In the genomic region with DNA sequence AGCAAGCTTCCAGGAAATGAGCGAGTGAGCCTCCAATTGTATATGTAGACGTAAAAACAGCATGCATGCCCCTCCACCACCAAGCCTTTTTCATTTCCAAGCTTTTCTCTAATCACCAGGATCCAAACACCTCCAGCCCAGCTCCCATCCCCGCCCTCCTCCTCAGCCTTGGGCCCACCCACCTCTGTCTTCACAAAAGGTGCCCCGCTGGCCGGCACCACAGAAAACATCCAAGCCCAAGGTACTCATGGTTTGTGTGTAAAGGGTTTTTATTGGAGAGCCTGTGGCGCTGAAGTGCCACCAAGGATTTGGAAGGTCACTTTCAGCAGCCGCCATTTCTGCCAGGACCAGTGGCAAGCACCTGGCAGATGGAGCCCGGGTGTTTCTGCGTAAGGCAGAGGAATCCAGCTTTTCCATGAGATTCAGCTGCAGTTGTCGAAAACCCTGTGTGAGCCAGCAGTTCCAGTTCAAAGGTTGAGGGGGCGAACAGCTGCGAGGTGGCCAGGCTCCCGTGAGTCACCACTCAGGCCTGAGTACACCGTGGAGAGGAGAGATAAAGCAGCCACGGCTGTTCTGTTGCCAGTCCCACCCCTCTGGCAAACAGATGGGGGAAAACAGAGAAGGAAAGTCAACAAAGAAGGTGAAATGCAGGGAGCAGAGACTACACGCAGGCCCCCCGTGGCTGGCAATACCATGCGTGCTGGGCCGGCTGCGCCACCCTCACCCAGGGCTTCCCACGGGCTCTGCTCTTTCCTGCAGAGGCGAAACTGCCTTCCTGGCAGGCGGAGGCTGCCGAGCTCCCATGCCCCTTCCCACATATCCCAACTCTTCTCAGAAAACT, we compare ENCODE assay signal across 1 cellular context.
TF ChIP-seq lines count a peak whose summit lies in the region.

No MANE protein-coding gene starts in this region.

TF ChIP-seq in K562, 482 proteins besides CTCF, POLR2A, EP300 and RAD21 (continued from another document and continues in another):
- no peak for TF ChIP-seq ZBTB49 (CRISPR knock-in tag; IDR thresholded peaks at IDR 0.05; ENCODE audit: borderline replicate concordance)
- 0 out of 2 replicates have a peak, but pooled peaks have one; percentile 30 for TF ChIP-seq MITF (IDR thresholded peaks at IDR 0.05)
- TF ChIP-seq HBP1 (CRISPR knock-in tag; IDR thresholded peaks at IDR 0.05): no peak
- TF ChIP-seq STAT5B (CRISPR knock-in tag; IDR thresholded peaks at IDR 0.05): no peak
- no peak for TF ChIP-seq TRIM25 (IDR thresholded peaks at IDR 0.05; ENCODE audit: borderline replicate concordance)
- no peak for TF ChIP-seq PHF21A (IDR thresholded peaks at IDR 0.05; ENCODE audit: borderline replicate concordance, low read depth)
- no peak for TF ChIP-seq ZNF431 (CRISPR knock-in tag; IDR thresholded peaks at IDR 0.05)
- TF ChIP-seq GTF2A2 (tag; IDR thresholded peaks at IDR 0.05): no peak
- TF ChIP-seq, protein P1, sequence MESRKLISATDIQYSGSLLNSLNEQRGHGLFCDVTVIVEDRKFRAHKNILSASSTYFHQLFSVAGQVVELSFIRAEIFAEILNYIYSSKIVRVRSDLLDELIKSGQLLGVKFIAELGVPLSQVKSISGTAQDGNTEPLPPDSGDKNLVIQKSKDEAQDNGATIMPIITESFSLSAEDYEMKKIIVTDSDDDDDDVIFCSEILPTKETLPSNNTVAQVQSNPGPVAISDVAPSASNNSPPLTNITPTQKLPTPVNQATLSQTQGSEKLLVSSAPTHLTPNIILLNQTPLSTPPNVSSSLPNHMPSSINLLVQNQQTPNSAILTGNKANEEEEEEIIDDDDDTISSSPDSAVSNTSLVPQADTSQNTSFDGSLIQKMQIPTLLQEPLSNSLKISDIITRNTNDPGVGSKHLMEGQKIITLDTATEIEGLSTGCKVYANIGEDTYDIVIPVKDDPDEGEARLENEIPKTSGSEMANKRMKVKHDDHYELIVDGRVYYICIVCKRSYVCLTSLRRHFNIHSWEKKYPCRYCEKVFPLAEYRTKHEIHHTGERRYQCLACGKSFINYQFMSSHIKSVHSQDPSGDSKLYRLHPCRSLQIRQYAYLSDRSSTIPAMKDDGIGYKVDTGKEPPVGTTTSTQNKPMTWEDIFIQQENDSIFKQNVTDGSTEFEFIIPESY (CRISPR knock-in tag; IDR thresholded peaks at IDR 0.05): no peak
- peak; percentile 72 for TF ChIP-seq CREM (IDR thresholded peaks at IDR 0.05; ENCODE audit: low read depth)
- TF ChIP-seq ESRRA (IDR thresholded peaks at IDR 0.05; ENCODE audit: borderline replicate concordance, low read depth): no peak
- TF ChIP-seq, protein P2, sequence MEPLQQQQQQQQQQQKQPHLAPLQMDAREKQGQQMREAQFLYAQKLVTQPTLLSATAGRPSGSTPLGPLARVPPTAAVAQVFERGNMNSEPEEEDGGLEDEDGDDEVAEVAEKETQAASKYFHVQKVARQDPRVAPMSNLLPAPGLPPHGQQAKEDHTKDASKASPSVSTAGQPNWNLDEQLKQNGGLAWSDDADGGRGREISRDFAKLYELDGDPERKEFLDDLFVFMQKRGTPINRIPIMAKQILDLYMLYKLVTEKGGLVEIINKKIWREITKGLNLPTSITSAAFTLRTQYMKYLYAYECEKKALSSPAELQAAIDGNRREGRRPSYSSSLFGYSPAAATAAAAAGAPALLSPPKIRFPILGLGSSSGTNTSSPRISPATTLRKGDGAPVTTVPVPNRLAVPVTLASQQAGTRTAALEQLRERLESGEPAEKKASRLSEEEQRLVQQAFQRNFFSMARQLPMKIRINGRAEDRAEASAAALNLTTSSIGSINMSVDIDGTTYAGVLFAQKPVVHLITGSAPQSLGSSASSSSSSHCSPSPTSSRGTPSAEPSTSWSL (CRISPR knock-in tag; IDR thresholded peaks at IDR 0.05; ENCODE audit: borderline replicate concordance): no peak
- no peak for TF ChIP-seq IRF9 (tag; IDR thresholded peaks at IDR 0.05)
- TF ChIP-seq ZNF717 (CRISPR knock-in tag; IDR thresholded peaks at IDR 0.05): no peak
- TF ChIP-seq POLR2AphosphoS2 (IDR thresholded peaks at IDR 0.05; ENCODE audit: low read length): no peak
- peak; percentile 58; the same call in 1 of the 2 replicates for TF ChIP-seq CTBP1 (IDR thresholded peaks at IDR 0.05; ENCODE audit: borderline replicate concordance)
- no peak for TF ChIP-seq BDP1 (IDR thresholded peaks at IDR 0.05; ENCODE audit: insufficient read depth, insufficient read length)
- TF ChIP-seq ZNF699 (CRISPR knock-in tag; IDR thresholded peaks at IDR 0.05; ENCODE audit: insufficient replicate concordance): no peak
- TF ChIP-seq TAL1 (IDR thresholded peaks at IDR 0.05): peak; percentile 92
- no peak for TF ChIP-seq EP400 (IDR thresholded peaks at IDR 0.05)
- peak; percentile 93 for TF ChIP-seq SMARCC2 (IDR thresholded peaks at IDR 0.05; ENCODE audit: low read depth)
- TF ChIP-seq NCOA6 (IDR thresholded peaks at IDR 0.05): no peak
- no peak for TF ChIP-seq TSHZ1 (CRISPR knock-in tag; IDR thresholded peaks at IDR 0.05)
- TF ChIP-seq, protein P3, sequence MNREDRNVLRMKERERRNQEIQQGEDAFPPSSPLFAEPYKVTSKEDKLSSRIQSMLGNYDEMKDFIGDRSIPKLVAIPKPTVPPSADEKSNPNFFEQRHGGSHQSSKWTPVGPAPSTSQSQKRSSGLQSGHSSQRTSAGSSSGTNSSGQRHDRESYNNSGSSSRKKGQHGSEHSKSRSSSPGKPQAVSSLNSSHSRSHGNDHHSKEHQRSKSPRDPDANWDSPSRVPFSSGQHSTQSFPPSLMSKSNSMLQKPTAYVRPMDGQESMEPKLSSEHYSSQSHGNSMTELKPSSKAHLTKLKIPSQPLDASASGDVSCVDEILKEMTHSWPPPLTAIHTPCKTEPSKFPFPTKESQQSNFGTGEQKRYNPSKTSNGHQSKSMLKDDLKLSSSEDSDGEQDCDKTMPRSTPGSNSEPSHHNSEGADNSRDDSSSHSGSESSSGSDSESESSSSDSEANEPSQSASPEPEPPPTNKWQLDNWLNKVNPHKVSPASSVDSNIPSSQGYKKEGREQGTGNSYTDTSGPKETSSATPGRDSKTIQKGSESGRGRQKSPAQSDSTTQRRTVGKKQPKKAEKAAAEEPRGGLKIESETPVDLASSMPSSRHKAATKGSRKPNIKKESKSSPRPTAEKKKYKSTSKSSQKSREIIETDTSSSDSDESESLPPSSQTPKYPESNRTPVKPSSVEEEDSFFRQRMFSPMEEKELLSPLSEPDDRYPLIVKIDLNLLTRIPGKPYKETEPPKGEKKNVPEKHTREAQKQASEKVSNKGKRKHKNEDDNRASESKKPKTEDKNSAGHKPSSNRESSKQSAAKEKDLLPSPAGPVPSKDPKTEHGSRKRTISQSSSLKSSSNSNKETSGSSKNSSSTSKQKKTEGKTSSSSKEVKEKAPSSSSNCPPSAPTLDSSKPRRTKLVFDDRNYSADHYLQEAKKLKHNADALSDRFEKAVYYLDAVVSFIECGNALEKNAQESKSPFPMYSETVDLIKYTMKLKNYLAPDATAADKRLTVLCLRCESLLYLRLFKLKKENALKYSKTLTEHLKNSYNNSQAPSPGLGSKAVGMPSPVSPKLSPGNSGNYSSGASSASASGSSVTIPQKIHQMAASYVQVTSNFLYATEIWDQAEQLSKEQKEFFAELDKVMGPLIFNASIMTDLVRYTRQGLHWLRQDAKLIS (CRISPR knock-in tag; IDR thresholded peaks at IDR 0.05): no peak
- no peak for TF ChIP-seq GTF3C2 (IDR thresholded peaks at IDR 0.05; ENCODE audit: borderline replicate concordance, extremely low read depth, insufficient read length)
- no peak for TF ChIP-seq PPARD (CRISPR knock-in tag; IDR thresholded peaks at IDR 0.05)
- TF ChIP-seq ZNF3 (CRISPR knock-in tag; IDR thresholded peaks at IDR 0.05): no peak
